ENCODE assay signal across 25 cellular contexts in genomic region chr3:126391631-126392030, GRCh38. TPM values are rescaled to one million over a fixed set of nuclear protein-coding genes. Genes with fewer than 3 reads are reported as not detected.
"Had no signal": no experiment of that assay in that cellular context is flagged by ENCODE, and none has a peak within 500 bp of the region (broad histone marks: within the 10 kb centered on the region; RNA-seq: fewer than 3 reads in every experiment).

No MANE protein-coding gene starts in this region.

- H3K9me3 ChIP-seq: MG63 had no signal

- H3K27ac ChIP-seq: RWPE1 had no signal

- H3K4me3 ChIP-seq: MG63 had no signal

- H3K36me3 ChIP-seq: MG63 had no signal

- DNase-seq: IMR-90; Karpas-422; KG1; MG63; NCI-H1092; NCI-H1105 treated with DMSO at 0.1 percent for 48 hours; NCI-H1417 treated with DMSO at 0.1 percent for 48 hours; NCI-H146; NCI-H1694 treated with DMSO at 0.1 percent for 48 hours; NCI-H1930; NCI-H2081 treated with DMSO at 0.1 percent for 48 hours; NCI-H2171 treated with DMSO at 0.1 percent for 48 hours; NCI-H345; NCI-H524; NCI-H526 treated with DMSO at 0.1 percent for 48 hours; NCI-H748 treated with DMSO at 0.1 percent for 48 hours; NK-92 treated with Interleukin-12 subunit alpha and Interleukin-12 subunit beta, amount 100 ng/mL, for 24 hours; PC-3; SHP77 had no signal

RNA-seq across cellular contexts. Expression of gene CFAP100, which starts 3.1 kb away (rescaled TPM):
- total RNA-seq: HepG2, HT1080, IMR-90, NCI-H460, OCI-LY7, PC-3, SK-MEL-5 had no signal
- polyA plus RNA-seq: IMR-90 had no signal

RNA-seq across cellular contexts. Expression of gene KLF15, which starts 34.4 kb away (rescaled TPM):
- total RNA-seq: PC-3 had no signal
